8 cellular contexts compared by ENCODE assay signal in genomic region chr11:18384157-18384641, GRCh38. TPM values are rescaled to one million over a fixed set of nuclear protein-coding genes. Genes with fewer than 3 reads are reported as not detected.
DNase-seq lines count a peak whose midpoint lies in the region; ATAC-seq, FAIRE-seq and TF ChIP-seq lines count a peak whose summit lies in the region.

No MANE protein-coding gene starts in this region.

- peak overlapping the region; percentile 95 for H2AFZ ChIP-seq in K562 (ENCODE audit: low read depth, low read length)

- in situ Hi-C loops in K562 (cut with MboI): no loop called here

- FAIRE-seq in K562 (lab: Jason Lieb, UNC): no peak

- intact Hi-C loops in K562 (cut with micrococcal nuclease): no loop called here

- peak overlapping the region; percentile 82 for H3K4me3 Mint-ChIP-seq in activated naive CD4-positive, alpha-beta T cell treated with anti-CD3 and anti-CD28 coated beads, Interleukin-2, amount 50 U/mL, for 24 hours
- H3K4me3 Mint-ChIP-seq in stimulated activated naive B cell treated with anti-CD40 and anti-IgM and Interleukin-4, amounts not matched to agents 10 μg/mL and 1 μg/mL and 100 μg/mL, for 72 hours: peak overlapping the region; percentile 59 to 71

- peak overlapping the region; percentile 97 for H3K27ac Mint-ChIP-seq in activated naive CD4-positive, alpha-beta T cell treated with anti-CD3 and anti-CD28 coated beads, Interleukin-2, amount 50 U/mL, for 24 hours
- H3K27ac Mint-ChIP-seq in stimulated activated naive B cell treated with anti-CD40 and anti-IgM and Interleukin-4, amounts not matched to agents 10 μg/mL and 1 μg/mL and 100 μg/mL, for 72 hours: peak overlapping the region; percentile 97

- no peaks in the 10 kb centered on the region for H3K9me3 Mint-ChIP-seq in activated naive CD4-positive, alpha-beta T cell treated with anti-CD3 and anti-CD28 coated beads, Interleukin-2, amount 50 U/mL, for 24 hours
- H3K9me3 Mint-ChIP-seq in stimulated activated naive B cell treated with anti-CD40 and anti-IgM and Interleukin-4, amounts not matched to agents 10 μg/mL and 1 μg/mL and 100 μg/mL, for 72 hours: no peaks in the 10 kb centered on the region

- peaks cover 46% of the 10 kb centered on the region for H3K4me1 Mint-ChIP-seq in activated naive CD4-positive, alpha-beta T cell treated with anti-CD3 and anti-CD28 coated beads, Interleukin-2, amount 50 U/mL, for 24 hours
- peaks cover 20 to 25% of the 10 kb centered on the region in 2 donors for H3K4me1 Mint-ChIP-seq in stimulated activated naive B cell treated with anti-CD40 and anti-IgM and Interleukin-4, amounts not matched to agents 10 μg/mL and 1 μg/mL and 100 μg/mL, for 72 hours

- peaks cover 10 to 18% of the 10 kb centered on the region in 2 experiments; a peak in 4 of 5 replicates for H3K4me1 ChIP-seq in K562 (replicated peaks in 1 of 2; ENCODE audit: control insufficient read depth in 2 of 2, insufficient read depth in 2 of 2, low read length in 2 of 2)

- 0 out of 2 replicates have a peak, but pooled peaks have one; percentile 34 for TF ChIP-seq POLR2A in K562 (conservative IDR thresholded peaks at IDR 0.05)

- H3K27me3 ChIP-seq in K562 (ENCODE audit: control insufficient read depth in 2 of 2, insufficient read depth in 2 of 2, low read length in 2 of 2): no peaks in the 10 kb centered on the region

- 17% methylated on average over 3 of the region's 3 CpGs for WGBS in K562 (ENCODE audit: insufficient coverage, low coverage, missing lambda C conversion rate)

- no peak for TF ChIP-seq EP300 in K562 (IDR thresholded peaks at IDR 0.05; ENCODE audit: low read length)

- TF ChIP-seq RAD21 in K562 (CRISPR knock-in tag; conservative IDR thresholded peaks at IDR 0.05 in 1 of 2, IDR thresholded peaks at IDR 0.05 in 1 of 2): peak; percentile 11 to 20; a peak in 1 of 4 replicates

- no peak for TF ChIP-seq CTCF in K562 (IDR thresholded peaks at IDR 0.05 in 2 of 3, conservative IDR thresholded peaks at IDR 0.05 in 1 of 3; ENCODE audit: insufficient read depth in 2 of 3, low read depth in 1 of 3, low read length in 3 of 3)

- H3K4me3 ChIP-seq in K562: no peak overlapping the region

- no peaks in the 10 kb centered on the region for H3K79me2 ChIP-seq in K562 (ENCODE audit: control insufficient read depth, insufficient read depth, low read length)

- H3K9me1 ChIP-seq in K562 (ENCODE audit: control insufficient read depth, insufficient read depth, low read length): no peaks in the 10 kb centered on the region

- H3K27ac ChIP-seq in K562 (ENCODE audit: extremely low read depth, low read depth, low read length): peak overlapping the region; percentile 81

- no peaks in the 10 kb centered on the region for H3K27me3 Mint-ChIP-seq in activated naive CD4-positive, alpha-beta T cell treated with anti-CD3 and anti-CD28 coated beads, Interleukin-2, amount 50 U/mL, for 24 hours
- H3K27me3 Mint-ChIP-seq in stimulated activated naive B cell treated with anti-CD40 and anti-IgM and Interleukin-4, amounts not matched to agents 10 μg/mL and 1 μg/mL and 100 μg/mL, for 72 hours: no peaks in the 10 kb centered on the region

- no peaks in the 10 kb centered on the region for H4K20me1 ChIP-seq in K562 (replicated peaks; ENCODE audit: control insufficient read depth, insufficient read depth, low read length)

- peak; percentile 38 for ATAC-seq in HG02763 (IDR thresholded peaks at IDR 0.05; ENCODE audit: unreplicated experiment)
- ATAC-seq in K562: peak; percentile 83
- ATAC-seq in stimulated activated naive B cell treated with anti-CD40 and anti-IgM and Interleukin-4, amounts not matched to agents 10 μg/mL and 1 μg/mL and 100 μg/mL, for 72 hours (replicated peaks): peak; percentile 30 to 39

- CTCF ChIA-PET in K562 (lab: Yijun Ruan, JAX; ENCODE audit: low intra/inter-chr PET ratio): no interaction called here

- peak overlapping the region; percentile 66 for H3K4me2 ChIP-seq in K562 (ENCODE audit: insufficient read depth, low read length)

- POLR2A ChIA-PET in K562 (lab: Yijun Ruan, JAX): interaction anchor here (0.6 to 4.0 kb wide), 5 partner anchors 8 to 26 kb away, joined by 3 to 45 read pairs (median 12); partner anchors contain the start of gene LDHA

- H3K9ac ChIP-seq in K562 (ENCODE audit: insufficient read depth in 1 of 2, low read depth in 2 of 2, low read length in 2 of 2): peak overlapping the region; percentile 50 to 57; a peak in 3 of 4 replicates

- BruUV-seq in K562 (replicated peaks; lab: Mats Ljungman, UMichigan): no TSS peak

- no peaks in the 10 kb centered on the region for H3K36me3 Mint-ChIP-seq in activated naive CD4-positive, alpha-beta T cell treated with anti-CD3 and anti-CD28 coated beads, Interleukin-2, amount 50 U/mL, for 24 hours
- H3K36me3 Mint-ChIP-seq in stimulated activated naive B cell treated with anti-CD40 and anti-IgM and Interleukin-4, amounts not matched to agents 10 μg/mL and 1 μg/mL and 100 μg/mL, for 72 hours: no peaks in the 10 kb centered on the region

- no peaks in the 10 kb centered on the region for H3K36me3 ChIP-seq in K562 (ENCODE audit: control insufficient read depth, insufficient read depth, low read length)

- DNase-seq in activated naive CD4-positive, alpha-beta T cell treated with Interleukin-2 at 50 U/mL for 16 hours: no peak
- DNase-seq in NCI-H2196 treated with DMSO at 0.1 percent for 48 hours (lab: John Stamatoyannopoulos, UW; ENCODE audit: unreplicated experiment) (peak; percentile 62), K562 (ENCODE audit: extremely low read depth in 1 of 4, low spot score in 3 of 4) (peak; percentile 20 to 73 (median 46)), iris pigment epithelial cell (ENCODE audit: low read depth) (peak; percentile 92), GM19240 (ENCODE audit: insufficient read length, low spot score) (no peak)
- DNase-seq in stimulated activated naive B cell treated with anti-CD40 and anti-IgM and Interleukin-4, amounts not matched to agents 10 μg/mL and 1 μg/mL and 100 μg/mL, for 72 hours: no peak

- H3K9me3 ChIP-seq in K562 (replicated peaks; ENCODE audit: control insufficient read depth, insufficient read depth, low read depth, low read length): no peaks in the 10 kb centered on the region

TF ChIP-seq in K562, 482 proteins besides CTCF, POLR2A, EP300 and RAD21 (continues in another document):
- TF ChIP-seq HEY1 (CRISPR knock-in tag; IDR thresholded peaks at IDR 0.05; ENCODE audit: borderline replicate concordance) (no peak), CHCHD3 (CRISPR knock-in tag; IDR thresholded peaks at IDR 0.05) (no peak), ZNF766 (CRISPR knock-in tag; conservative IDR thresholded peaks at IDR 0.05) (peak; percentile 63; the same call in 1 of the 2 replicates), HMBOX1 (IDR thresholded peaks at IDR 0.05) (no peak), ESRRA (IDR thresholded peaks at IDR 0.05; ENCODE audit: borderline replicate concordance, low read depth) (no peak)

RNA-seq across cellular contexts. Expression of gene LDHA, which starts 10.2 kb away (rescaled TPM):
- total RNA-seq in K562 (2011; cell fraction: chromatin; rRNA removed; ENCODE audit: low replicate concordance): 227 and 496 TPM in 2 replicates
- 234 and 275 TPM in 2 replicates for total RNA-seq in K562 (2011; cell fraction: nucleolus; rRNA removed)
- total RNA-seq in K562 (2011; cell fraction: nucleoplasm; rRNA removed): 463 and 572 TPM in 2 replicates
- total RNA-seq in K562 (2014; rRNA removed) (497 and 537 TPM in 2 replicates), K562 (2014; rRNA removed; fragmentation: Illumina TruSeq; extraction: Trizol) (535 and 615 TPM in 2 replicates), K562 (2015; rRNA removed; fragmentation: Illumina TruSeq; extraction: Trizol) (587 and 664 TPM in 2 replicates), K562 (2021) (739 and 755 TPM in 2 replicates)
- polyA plus RNA-seq in K562 (2011; rRNA removed) (2,290 and 3,001 TPM in 2 replicates), K562 (2014; fragmentation: Illumina TruSeq; extraction: Trizol) (1,410 and 1,720 TPM in 2 replicates), K562 (2014; fragmentation: Nextera tagmentation; extraction: Ambion mirVana) (1,000 to 10,000 TPM in 1 of 2 experiments, 100 to 1,000 TPM in 1; 926 to 1,451 TPM), K562 (2014; rRNA removed) (981 and 1,026 TPM in 2 replicates)
- polyA plus RNA-seq in K562 (2011; cell fraction: cytosol; rRNA removed): 907 and 2,175 TPM in 2 replicates
- polyA plus RNA-seq in K562 (2011; cell fraction: nucleus; rRNA removed): 371 and 679 TPM in 2 replicates
- polyA plus RNA-seq in K562 (2012): 741 and 1,455 TPM in 2 replicates
- polyA minus RNA-seq in K562 (2011; rRNA and poly(A)+ RNA removed): 3,343 and 3,532 TPM in 2 replicates
- polyA minus RNA-seq in K562 (2011; cell fraction: cytosol; rRNA and poly(A)+ RNA removed): 1,176 and 1,311 TPM in 2 replicates
- polyA minus RNA-seq in K562 (2011; cell fraction: nucleus; rRNA and poly(A)+ RNA removed): 165 and 457 TPM in 2 replicates

RNA-seq across cellular contexts. Expression of gene LDHC, which starts 27.9 kb away (rescaled TPM):
- not detected in 2 replicates for total RNA-seq in K562 (2011; cell fraction: chromatin; rRNA removed; ENCODE audit: low replicate concordance)
- not detected in 2 replicates for total RNA-seq in K562 (2011; cell fraction: nucleolus; rRNA removed)
- total RNA-seq in K562 (2011; cell fraction: nucleoplasm; rRNA removed): not detected in 2 replicates
- not detected in 2 replicates for total RNA-seq in K562 (2014; rRNA removed)
- not detected in 2 replicates for total RNA-seq in K562 (2014; rRNA removed; fragmentation: Illumina TruSeq; extraction: Trizol)
- total RNA-seq in K562 (2015; rRNA removed; fragmentation: Illumina TruSeq; extraction: Trizol): not detected in 2 replicates
- not detected in 2 replicates for total RNA-seq in K562 (2021)
- polyA plus RNA-seq in K562 (2011; rRNA removed): not detected in 2 replicates
- not detected in 2 replicates for polyA plus RNA-seq in K562 (2011; cell fraction: cytosol; rRNA removed)
- polyA plus RNA-seq in K562 (2011; cell fraction: nucleus; rRNA removed): not detected in 2 replicates
- not detected in 2 replicates for polyA plus RNA-seq in K562 (2012)
- not detected in 2 replicates for polyA plus RNA-seq in K562 (2014; fragmentation: Illumina TruSeq; extraction: Trizol)
- polyA plus RNA-seq in K562 (2014; fragmentation: Nextera tagmentation; extraction: Ambion mirVana): not detected
- not detected in 2 replicates for polyA plus RNA-seq in K562 (2014; rRNA removed)
- polyA minus RNA-seq in K562 (2011; rRNA and poly(A)+ RNA removed): 0.42 TPM in 1 of 2 replicates, not detected in the other
- polyA minus RNA-seq in K562 (2011; cell fraction: cytosol; rRNA and poly(A)+ RNA removed): not detected in 2 replicates
- polyA minus RNA-seq in K562 (2011; cell fraction: nucleus; rRNA and poly(A)+ RNA removed): not detected in 2 replicates

Comparison
In these comparisons a context has a peak if more than half of its experiments do, and no peak if none do; other contexts are left out.
1. DNase-seq: peak in NCI-H2196 treated with DMSO at 0.1 percent for 48 hours (single experiment), K562 (4 of 4) and iris pigment epithelial cell (single experiment); none in activated naive CD4-positive, alpha-beta T cell treated with Interleukin-2 at 50 U/mL for 16 hours (single experiment), stimulated activated naive B cell treated with anti-CD40 and anti-IgM and Interleukin-4, amounts not matched to agents 10 μg/mL and 1 μg/mL and 100 μg/mL, for 72 hours (single experiment) and GM19240 (single experiment).
2. Peak in every context shown above with its lines, with median percentiles within 50 percentile points of each other: ATAC-seq.